In genomic region chr2:30450025-30450424, GRCh38 we compare ENCODE assay signal across 20 cellular contexts. TPM values are rescaled to one million over a fixed set of nuclear protein-coding genes. Genes with fewer than 3 reads are reported as not detected.
DNase-seq lines count a peak whose midpoint lies in the region; ATAC-seq, FAIRE-seq and TF ChIP-seq lines count a peak whose summit lies in the region.
"Had no signal": no experiment of that assay in that cellular context is flagged by ENCODE, and none has a peak within 500 bp of the region (broad histone marks: within the 10 kb centered on the region; RNA-seq: fewer than 3 reads in every experiment).

No MANE protein-coding gene starts in this region.

- in situ Hi-C loops in Caki2 (cut with HindIII; ENCODE audit: low pct_unique_long_range_greater_than_20kb, low sequenced_read_pairs) (no loop called here), gastrocnemius medialis (cut with MboI; ENCODE audit: low sequenced_read_pairs in 4 of 4) (loop anchor here in 1 of 4 donors (25.0 kb wide), 1 partner anchor 213 kb away; the partner anchor contains the start of gene LBH)

- no peak for TF ChIP-seq POLR2A in gastrocnemius medialis (IDR thresholded peaks at IDR 0.05)

- H3K27me3 Mint-ChIP-seq in nephron (ENCODE audit: low read depth) = no peaks in the 10 kb centered on the region
- H3K27me3 Mint-ChIP-seq: B cell; CD4-positive, CD25-positive, alpha-beta regulatory T cell had no signal

- TF ChIP-seq CTCF in kidney (IDR thresholded peaks at IDR 0.05; ENCODE audit: borderline replicate concordance, extremely low read depth, insufficient read depth) (no peak), nephron (IDR thresholded peaks at IDR 0.05; ENCODE audit: unreplicated experiment in 3 of 3) (no peak), gastrocnemius medialis (IDR thresholded peaks at IDR 0.05 in 4 of 5, conservative IDR thresholded peaks at IDR 0.05 in 1 of 5) (no peak)

- intact Hi-C loops in kidney (cut with DNase I) (no loop called here), gastrocnemius medialis (cut with DNase I; ENCODE audit: low total_unique reads) (no loop called here)

- no peak overlapping the region for H3K4me3 Mint-ChIP-seq in nephron
- H3K4me3 Mint-ChIP-seq: B cell had no signal

- H3K4me3 ChIP-seq in kidney (ENCODE audit: low read length in 2 of 2) (no peak overlapping the region), gastrocnemius medialis (no peak overlapping the region)
- H3K4me3 ChIP-seq: K562, SJSA1 had no signal

- H3K36me3 ChIP-seq in kidney (ENCODE audit: control insufficient read depth in 1 of 2, insufficient read depth in 2 of 2, low read length in 2 of 2) = no peaks in the 10 kb centered on the region
- no peaks in the 10 kb centered on the region for H3K36me3 ChIP-seq in gastrocnemius medialis

- H3K4me1 Mint-ChIP-seq in nephron = peaks cover 32% of the 10 kb centered on the region

- H3K27ac ChIP-seq in kidney (ENCODE audit: low read depth in 2 of 2, low read length in 2 of 2) (no peak overlapping the region), gastrocnemius medialis (no peak overlapping the region)
- H3K27ac ChIP-seq: HL-60, RWPE1, SJSA1 had no signal

- peaks cover 11% of the 10 kb centered on the region for H3K36me3 Mint-ChIP-seq in nephron (ENCODE audit: low read depth)

- H3K9me3 ChIP-seq in kidney (ENCODE audit: control insufficient read depth in 1 of 2, low read length in 2 of 2) (no peaks in the 10 kb centered on the region), gastrocnemius medialis (no peaks in the 10 kb centered on the region)
- H3K9me3 ChIP-seq: SJSA1 had no signal

- no peaks in the 10 kb centered on the region for H3K27me3 ChIP-seq in gastrocnemius medialis
- H3K27me3 ChIP-seq: SJSA1 had no signal

- peak; percentile 27 for FAIRE-seq in kidney (lab: Jason Lieb, UNC)
- FAIRE-seq: GM19239, K562 had no signal

- DNase-seq in Caki2 (ENCODE audit: low read depth) (peak; percentile 25), LoVo (ENCODE audit: low spot score) (peak; percentile 19), kidney (no peak), gastrocnemius medialis (no peak)
- DNase-seq in activated CD4-positive, alpha-beta T cell treated with anti-CD3 and anti-CD28 coated beads for 48 hours = no peak
- no peak for DNase-seq in activated CD4-positive, CD25-positive, alpha-beta regulatory T cell (lab: John Stamatoyannopoulos, UW)
- DNase-seq: ACHN; CD4-positive, CD25-positive, alpha-beta regulatory T cell; H7; NCI-H1048; NCI-H1436 treated with DMSO at 0.1 percent for 48 hours; NCI-H2029 treated with DMSO at 0.1 percent for 48 hours; NCI-H748 treated with DMSO at 0.1 percent for 48 hours had no signal

- no peak overlapping the region for H3K9ac ChIP-seq in kidney (ENCODE audit: low read length in 2 of 2)

- H3K4me1 ChIP-seq in kidney (ENCODE audit: control insufficient read depth in 1 of 2, insufficient read depth in 1 of 2, low read depth in 1 of 2, low read length in 2 of 2) (peaks cover 2 to 4% of the 10 kb centered on the region in 2 donors), gastrocnemius medialis (peaks cover 17 to 29% of the 10 kb centered on the region in 2 donors)

- no peaks in the 10 kb centered on the region for H3K9me3 Mint-ChIP-seq in nephron
- H3K9me3 Mint-ChIP-seq: CD4-positive, CD25-positive, alpha-beta regulatory T cell had no signal

- no peak for ATAC-seq in gastrocnemius medialis
- ATAC-seq: K562 had no signal

- peak overlapping the region; percentile 24 to 78 (median 70) for H3K27ac Mint-ChIP-seq in nephron
- H3K27ac Mint-ChIP-seq: B cell; CD4-positive, CD25-positive, alpha-beta regulatory T cell had no signal

RNA-seq across cellular contexts. Expression of gene LCLAT1, which starts 3.0 kb away (rescaled TPM):
- total RNA-seq in Caki2 (2014; rRNA removed; shearing (Covaris generic); ENCODE audit: low replicate concordance) = 4.0 and 36.0 TPM in 2 replicates
- total RNA-seq in kidney (19.4 TPM), gastrocnemius medialis (10 to 100 TPM in 2 of 4 donors, 1 to 10 TPM in 2; 4.3 to 14.5 (median 11.3) TPM)
- 5.6 TPM for polyA plus RNA-seq in kidney (ENCODE audit: insufficient read depth, low read depth, low replicate concordance)

Comparison
In these comparisons a context has a peak if more than half of its experiments do, and no peak if none do; other contexts are left out.
1. DNase-seq: peak in Caki2 (single experiment) and LoVo (single experiment); none in kidney (single experiment), activated CD4-positive, alpha-beta T cell treated with anti-CD3 and anti-CD28 coated beads for 48 hours (single experiment), gastrocnemius medialis (0 of 2) and activated CD4-positive, CD25-positive, alpha-beta regulatory T cell (0 of 4).